Comparison of ENCODE assay signal across 25 cellular contexts in the genomic region with DNA sequence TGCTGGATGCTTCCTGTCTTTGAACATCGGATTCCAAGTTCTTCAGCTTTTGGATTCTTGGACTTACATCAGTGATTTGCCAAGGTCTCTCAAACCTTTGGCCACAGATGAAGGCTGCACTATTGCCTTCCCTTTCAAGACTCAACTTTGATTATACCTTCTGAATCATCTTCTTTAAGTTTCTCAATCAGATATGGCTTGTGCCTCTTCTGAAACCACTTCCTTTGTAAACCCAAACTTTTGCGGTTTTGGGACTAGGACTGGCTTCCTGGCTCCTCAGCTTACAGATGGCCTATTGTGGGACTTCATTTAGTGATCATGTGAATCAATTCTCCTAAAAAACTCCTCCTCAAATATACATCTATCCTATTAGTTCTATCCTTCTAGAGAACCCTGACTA. TPM values are rescaled to one million over a fixed set of nuclear protein-coding genes. Genes with fewer than 3 reads are reported as not detected.
A peak's percentile ranks its signal among the peaks of the same experiment; 100 is the strongest.
DNase-seq lines count a peak whose midpoint lies in the region; ATAC-seq and TF ChIP-seq lines count a peak whose summit lies in the region.
"Had no signal": no experiment of that assay in that cellular context is flagged by ENCODE, and none has a peak within 500 bp of the region (broad histone marks: within the 10 kb centered on the region; RNA-seq: fewer than 3 reads in every experiment).

No MANE protein-coding gene starts in this region.

- in situ Hi-C loops in GM23248 (cut with MboI) (no loop called here), SK-MEL-5 (cut with HindIII; ENCODE audit: low pct_unique_long_range_greater_than_20kb, low sequenced_read_pairs) (no loop called here)

- ATAC-seq in HG02610 (IDR thresholded peaks at IDR 0.05; ENCODE audit: unreplicated experiment): no peak
- ATAC-seq: activated naive CD4-positive, alpha-beta T cell treated with anti-CD3 and anti-CD28 coated beads, Interleukin-2, amount 50 U/mL, for 72 hours; heart right ventricle; psoas muscle had no signal

- no peaks in the 10 kb centered on the region for H4K20me1 ChIP-seq in GM23248 (ENCODE audit: insufficient read depth)

- no peaks in the 10 kb centered on the region for H3K79me2 ChIP-seq in GM23248 (ENCODE audit: insufficient read depth)

- H3K9me2 ChIP-seq in GM23248 (ENCODE audit: insufficient read depth): no peaks in the 10 kb centered on the region

- H3K4me1 ChIP-seq in GM23248 (ENCODE audit: insufficient read depth): peaks cover 19% of the 10 kb centered on the region
- H3K4me1 ChIP-seq in sigmoid colon: no peaks in the 10 kb centered on the region
- H3K4me1 ChIP-seq: BE2C, heart right ventricle, psoas muscle had no signal

- no peak for TF ChIP-seq EP300 in sigmoid colon (IDR thresholded peaks at IDR 0.05)

- peaks cover 24% of the 10 kb centered on the region for H3F3A ChIP-seq in GM23248 (ENCODE audit: insufficient read depth)

- no peaks in the 10 kb centered on the region for H3K36me3 ChIP-seq in GM23248 (ENCODE audit: low read depth)
- no peaks in the 10 kb centered on the region for H3K36me3 ChIP-seq in sigmoid colon
- H3K36me3 ChIP-seq: BE2C, heart right ventricle had no signal

- peak; percentile 31 for DNase-seq in AG09319 (ENCODE audit: extremely low read depth, low read depth)
- DNase-seq in GM23248: peak; percentile 60
- DNase-seq in SK-MEL-5 (ENCODE audit: low read depth, low spot score): peak; percentile 89
- peak; percentile 87 for DNase-seq in foreskin melanocyte
- DNase-seq in NCI-H2196 treated with DMSO at 0.1 percent for 48 hours (lab: John Stamatoyannopoulos, UW; ENCODE audit: unreplicated experiment): no peak
- no peak for DNase-seq in sigmoid colon
- no peak for DNase-seq in DMS53 (lab: John Stamatoyannopoulos, UW)
- DNase-seq: activated CD4-positive, alpha-beta memory T cell treated with anti-CD3 and anti-CD28 coated beads, Interleukin-2, amount 10 ng/mL, durations not matched to agents 7 days and 5 days; activated CD4-positive, CD25-positive, alpha-beta regulatory T cell treated with anti-CD3 and anti-CD28 coated beads, Interleukin-2, amount 50 U/mL, for 72 hours; BE2C; heart right ventricle; Karpas-422; NCI-H1092; NCI-H187; NCI-H526 treated with DMSO at 0.1 percent for 48 hours; psoas muscle; RPMI8226; stimulated activated CD4-positive, alpha-beta T cell treated with anti-CD3 and anti-CD28 coated beads, Interleukin-2, amount 100 ng/mL, for 24 hours; substantia nigra; T-helper 9 cell had no signal

- no peak overlapping the region for H2AFZ ChIP-seq in GM23248

- H3K27me3 ChIP-seq in GM23248 (replicated peaks; ENCODE audit: insufficient read depth) (no peaks in the 10 kb centered on the region), sigmoid colon (no peaks in the 10 kb centered on the region)
- H3K27me3 ChIP-seq: BE2C, heart right ventricle had no signal

- H3K9me3 ChIP-seq in GM23248 (ENCODE audit: low read depth) (no peaks in the 10 kb centered on the region), sigmoid colon (no peaks in the 10 kb centered on the region)
- H3K9me3 ChIP-seq: BE2C, heart right ventricle, psoas muscle had no signal

- peak overlapping the region; percentile 21 for H3K4me2 ChIP-seq in GM23248 (ENCODE audit: unreplicated experiment)

- H3K27ac ChIP-seq in GM23248: no peak overlapping the region
- H3K27ac ChIP-seq in sigmoid colon: no peak overlapping the region
- H3K27ac ChIP-seq: heart right ventricle, psoas muscle had no signal

- no peak overlapping the region for H3K9ac ChIP-seq in GM23248

- intact Hi-C loops in sigmoid colon (cut with DNase I): no loop called here

- H3K4me3 ChIP-seq in GM23248 (no peak overlapping the region), sigmoid colon (no peak overlapping the region)
- H3K4me3 ChIP-seq: heart right ventricle, psoas muscle had no signal

- 0% methylated on average over 2 of the region's 2 CpGs for WGBS in GM23248 (ENCODE audit: low coverage in 1 of 2, low lambda C conversion rate in 2 of 2, missing lambda C conversion rate in 2 of 2), 2 experiments
- WGBS in sigmoid colon, 2 donors: 63 to 68% methylated on average over 2 of the region's 2 CpGs

- TF ChIP-seq CTCF in AG09319 (IDR thresholded peaks at IDR 0.05; ENCODE audit: low read depth, low read length) (no peak), sigmoid colon (IDR thresholded peaks at IDR 0.05) (no peak)

- no peak for TF ChIP-seq POLR2A in sigmoid colon (IDR thresholded peaks at IDR 0.05)

RNA-seq across cellular contexts. Expression of a gene that starts 47.1 kb away (rescaled TPM):
- total RNA-seq in GM23248 (2014; rRNA removed; shearing (Covaris generic)): 4.1 and 11.4 TPM in 2 replicates
- 1.6 and 3.0 TPM in 2 replicates for polyA plus RNA-seq in GM23248 (2016; fragmentation: Nextera tagmentation; extraction: Ambion mirVana)
- total RNA-seq in SK-MEL-5 (2014; rRNA removed; shearing (Covaris generic)): not detected in 2 replicates
- polyA plus RNA-seq in SK-MEL-5 (2015; cell fraction: cytosol; rRNA removed): 0.04 and 0.08 TPM in 2 replicates
- not detected in 2 replicates for polyA plus RNA-seq in SK-MEL-5 (2015; cell fraction: nucleus; rRNA removed)
- 10 to 100 TPM in 1 of 4 donors, 1 to 10 TPM in 3; 4.1 to 12.5 (median 8.5) TPM for total RNA-seq in sigmoid colon
- 1 to 10 TPM in 2 of 3 donors, not detected in 1; 1.6 to 2.3 TPM for polyA plus RNA-seq in sigmoid colon
- total RNA-seq: activated CD4-positive, alpha-beta memory T cell treated with anti-CD3 and anti-CD28 coated beads, Interleukin-2, amount 10 ng/mL, durations not matched to agents 7 days and 5 days; activated naive CD4-positive, alpha-beta T cell treated with anti-CD3 and anti-CD28 coated beads, Interleukin-2, amount 50 U/mL, for 72 hours; activated T-helper 2 cell treated with anti-CD3 and anti-CD28 coated beads, Interferon-gamma antibody, Interleukin-2, Interleukin-4, amounts not matched to agents 10 μg/mL and 5 μg/mL and 100 μg/mL, durations not matched to agents 14 hours and 24 hours and 36 hours; dermis microvascular lymphatic vessel endothelial cell; lung microvascular endothelial cell had no signal

Comparison
In these comparisons a context has a peak if more than half of its experiments do, and no peak if none do; other contexts are left out.
1. DNase-seq: peak in AG09319 (single experiment), GM23248 (single experiment), SK-MEL-5 (single experiment) and foreskin melanocyte (single experiment); none in NCI-H2196 treated with DMSO at 0.1 percent for 48 hours (single experiment), sigmoid colon (single experiment) and DMS53 (single experiment).